In the genomic region with DNA sequence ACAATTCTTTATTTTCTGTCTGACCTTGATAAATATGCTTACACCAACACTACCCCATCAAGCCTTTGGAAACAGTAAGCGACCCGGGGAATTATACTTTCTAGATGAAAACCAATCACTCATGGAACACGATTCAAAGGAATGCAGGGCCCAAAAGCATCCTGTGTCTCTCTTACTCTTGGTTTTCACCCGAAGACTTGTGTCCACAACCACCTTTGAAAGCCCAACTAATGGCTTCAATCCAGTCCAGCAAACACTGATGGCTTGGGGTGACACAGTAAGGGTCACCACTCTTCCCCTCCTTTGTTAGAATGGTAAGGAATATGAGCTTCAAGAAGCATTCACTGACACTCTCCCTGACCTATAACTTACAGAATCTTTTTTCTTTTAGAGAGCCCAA, we compare ENCODE assay signal across 10 cellular contexts. TPM values are rescaled to one million over a fixed set of nuclear protein-coding genes. Genes with fewer than 3 reads are reported as not detected.
DNase-seq lines count a peak whose midpoint lies in the region; ATAC-seq and TF ChIP-seq lines count a peak whose summit lies in the region.
"Had no signal": no experiment of that assay in that cellular context is flagged by ENCODE, and none has a peak within 500 bp of the region (broad histone marks: within the 10 kb centered on the region; RNA-seq: fewer than 3 reads in every experiment).

No MANE protein-coding gene starts in this region.

- H3K9ac ChIP-seq in skeletal muscle tissue (ENCODE audit: low read depth in 1 of 3, low read length in 3 of 3) (peak overlapping the region in 2 of 3 donors; percentile 10 to 93), colonic mucosa (ENCODE audit: low read depth in 2 of 2, low read length in 2 of 2) (peak overlapping the region in 1 of 2 donors; percentile 96)

- H3K36me3 Mint-ChIP-seq in T-helper 1 cell treated with Interleukin-12 subunit alpha and Interleukin-12 subunit beta and Interleukin-4 antibody, amounts not matched to agents 30 μg/mL and 1 μg/mL, for 36 hours (ENCODE audit: low read depth): peaks cover 16% of the 10 kb centered on the region
- H3K36me3 Mint-ChIP-seq in T-helper 17 cell (ENCODE audit: low read depth): peaks cover 2% of the 10 kb centered on the region

- peaks cover 0 to 5% (median 0%) of the 10 kb centered on the region in 3 donors for H3K36me3 ChIP-seq in skeletal muscle tissue (ENCODE audit: control insufficient read depth in 3 of 3, insufficient read depth in 3 of 3, low read length in 3 of 3)
- H3K36me3 ChIP-seq in colonic mucosa: no peaks in the 10 kb centered on the region

- peaks cover 7 to 18% (median 7%) of the 10 kb centered on the region in 3 donors for H3K4me1 ChIP-seq in skeletal muscle tissue (ENCODE audit: control insufficient read depth in 3 of 3, insufficient read depth in 3 of 3, low read length in 3 of 3)
- H3K4me1 ChIP-seq in colonic mucosa: no peaks in the 10 kb centered on the region

- H3K27ac ChIP-seq in skeletal muscle tissue (ENCODE audit: low read depth, low read length) (no peak overlapping the region), colonic mucosa (no peak overlapping the region)

- H3K9me3 ChIP-seq in T-helper 17 cell (ENCODE audit: control insufficient read depth, low read length, poor library complexity, severe bottlenecking) (no peaks in the 10 kb centered on the region), skeletal muscle tissue (ENCODE audit: control insufficient read depth in 3 of 3, low read length in 3 of 3) (no peaks in the 10 kb centered on the region), colonic mucosa (no peaks in the 10 kb centered on the region)

- H3K4me3 Mint-ChIP-seq in T-helper 1 cell treated with Interleukin-12 subunit alpha and Interleukin-12 subunit beta and Interleukin-4 antibody, amounts not matched to agents 30 μg/mL and 1 μg/mL, for 36 hours: peak overlapping the region; percentile 88
- peak overlapping the region; percentile 94 for H3K4me3 Mint-ChIP-seq in T-helper 17 cell

- DNase-seq in T-helper 1 cell: no peak
- no peak for DNase-seq in T-helper 17 cell
- no peak for DNase-seq in fibroblast of pulmonary artery (ENCODE audit: low read depth)
- DNase-seq in stimulated activated CD8-positive, alpha-beta memory T cell treated with anti-CD3 and anti-CD28 coated beads, Interleukin-4, amount 100 ng/mL, for 48 hours: no peak
- no peak for DNase-seq in NCI-H1417 treated with DMSO at 0.1 percent for 48 hours (lab: John Stamatoyannopoulos, UW)
- no peak for DNase-seq in colonic mucosa
- DNase-seq: activated gamma-delta T cell treated with Interleukin-2 at 50 U/mL for 16 hours, NCI-H2227 treated with DMSO at 0.1 percent for 48 hours had no signal

- TF ChIP-seq CTCF in fibroblast of pulmonary artery (IDR thresholded peaks at IDR 0.05; ENCODE audit: low read length, missing control alignments): no peak
- TF ChIP-seq CTCF in colonic mucosa (IDR thresholded peaks at IDR 0.05): no peak

- H3K4me1 Mint-ChIP-seq in T-helper 1 cell treated with Interleukin-12 subunit alpha and Interleukin-12 subunit beta and Interleukin-4 antibody, amounts not matched to agents 30 μg/mL and 1 μg/mL, for 36 hours (ENCODE audit: low read depth): peaks cover 25% of the 10 kb centered on the region
- peaks cover 23% of the 10 kb centered on the region for H3K4me1 Mint-ChIP-seq in T-helper 17 cell

- intact Hi-C loops in colonic mucosa (cut with DNase I): loop anchor here (5.0 kb wide), 1 partner anchor 479 kb away; no protein-coding TSS in a partner anchor

- peak overlapping the region; percentile 86 for H3K4me3 ChIP-seq in fibroblast of pulmonary artery (replicated peaks; ENCODE audit: low read depth, low read length)
- H3K4me3 ChIP-seq in skeletal muscle tissue (ENCODE audit: low read length in 3 of 3): peak overlapping the region; percentile 51 to 93 (median 92)
- no peak overlapping the region for H3K4me3 ChIP-seq in colonic mucosa

- H3K27me3 Mint-ChIP-seq in T-helper 1 cell treated with Interleukin-12 subunit alpha and Interleukin-12 subunit beta and Interleukin-4 antibody, amounts not matched to agents 30 μg/mL and 1 μg/mL, for 36 hours (ENCODE audit: low read depth): no peaks in the 10 kb centered on the region
- no peaks in the 10 kb centered on the region for H3K27me3 Mint-ChIP-seq in T-helper 17 cell

- H3K27me3 ChIP-seq in skeletal muscle tissue (ENCODE audit: control insufficient read depth in 3 of 3, insufficient read depth in 3 of 3, low read length in 3 of 3) (no peaks in the 10 kb centered on the region), colonic mucosa (no peaks in the 10 kb centered on the region)

- peak overlapping the region; percentile 96 for H3K27ac Mint-ChIP-seq in T-helper 1 cell treated with Interleukin-12 subunit alpha and Interleukin-12 subunit beta and Interleukin-4 antibody, amounts not matched to agents 30 μg/mL and 1 μg/mL, for 36 hours
- H3K27ac Mint-ChIP-seq in T-helper 17 cell: peak overlapping the region; percentile 98

- no peaks in the 10 kb centered on the region for H3K9me3 Mint-ChIP-seq in T-helper 1 cell treated with Interleukin-12 subunit alpha and Interleukin-12 subunit beta and Interleukin-4 antibody, amounts not matched to agents 30 μg/mL and 1 μg/mL, for 36 hours

- no peak for ATAC-seq in T-helper 17 cell

RNA-seq across cellular contexts. Expression of gene CBR4, which starts 1.6 kb away (rescaled TPM):
- total RNA-seq in T-helper 17 cell: 10 to 100 TPM; 10.4 to 13.9 TPM
- total RNA-seq in skeletal muscle tissue: 19.8 TPM
- 10 to 100 TPM; 25.1 to 28.6 TPM for total RNA-seq in colonic mucosa
